1 cellular context compared by ENCODE assay signal in the genomic region with DNA sequence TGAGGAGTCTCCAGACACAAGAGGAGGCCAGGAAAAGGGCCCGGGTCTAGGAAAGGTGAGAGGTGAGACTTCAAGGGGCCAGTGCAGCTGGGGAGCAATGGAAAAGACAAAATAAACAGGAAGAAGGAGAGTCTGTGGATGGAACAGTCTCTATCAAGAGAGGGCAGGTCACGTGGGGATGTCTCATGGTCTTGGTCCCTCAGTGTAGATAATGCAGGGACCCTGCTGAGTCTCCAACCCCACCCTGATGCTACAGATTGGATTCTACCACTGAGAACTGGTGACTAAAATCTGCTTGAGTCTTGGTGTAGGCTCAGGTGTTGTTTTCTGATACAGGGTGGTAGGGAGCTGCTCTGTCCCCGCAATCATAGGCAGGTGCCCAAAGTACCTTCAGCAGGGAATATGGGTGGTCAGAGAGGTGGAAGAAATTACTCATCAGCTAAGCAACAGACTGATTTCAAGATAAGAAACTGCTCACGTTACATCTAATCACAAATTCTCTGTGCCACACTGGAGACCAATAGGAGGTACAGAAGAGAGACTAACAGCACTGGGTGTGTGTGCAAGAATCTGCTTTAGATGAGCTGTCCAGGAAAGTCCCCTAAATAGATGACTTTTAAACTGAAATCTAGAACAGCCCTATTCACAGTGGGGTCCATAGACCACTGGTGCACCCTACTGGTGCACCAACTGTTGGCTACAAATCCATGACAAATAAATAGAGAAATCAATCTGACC.
TF ChIP-seq lines count a peak whose summit lies in the region.

No MANE protein-coding gene starts in this region.

TF ChIP-seq in K562, 482 proteins besides CTCF, POLR2A, EP300 and RAD21 (continued from another document and continues in another):
- TF ChIP-seq RBM14 (IDR thresholded peaks at IDR 0.05; ENCODE audit: borderline replicate concordance, insufficient read depth, low read depth, low read length) (no peak), TAL1 (IDR thresholded peaks at IDR 0.05) (no peak), TRIM28 (IDR thresholded peaks at IDR 0.05) (no peak), ZNF239 (CRISPR knock-in tag; IDR thresholded peaks at IDR 0.05) (no peak), TBL1XR1 (IDR thresholded peaks at IDR 0.05; ENCODE audit: low read length in 2 of 2) (no peak), KAT2B (IDR thresholded peaks at IDR 0.05; ENCODE audit: low read depth, low read length) (no peak), NCOA4 (IDR thresholded peaks at IDR 0.05; ENCODE audit: partially characterized antibody) (no peak), ELF1 (tag; IDR thresholded peaks at IDR 0.05) (no peak), L3MBTL2 (IDR thresholded peaks at IDR 0.05) (no peak), BHLHE40 (IDR thresholded peaks at IDR 0.05; ENCODE audit: low read length) (peak; percentile 73), POLR3A (IDR thresholded peaks at IDR 0.05; ENCODE audit: borderline replicate concordance, extremely low read depth, insufficient read depth, insufficient read length) (no peak), TEAD1 (CRISPR knock-in tag; IDR thresholded peaks at IDR 0.05) (no peak), CAMTA2 (CRISPR knock-in tag; conservative IDR thresholded peaks at IDR 0.05) (no peak), HNRNPUL1 (IDR thresholded peaks at IDR 0.05; ENCODE audit: low read length) (no peak), ZNF699 (CRISPR knock-in tag; IDR thresholded peaks at IDR 0.05; ENCODE audit: insufficient replicate concordance) (no peak), SOX6 (IDR thresholded peaks at IDR 0.05) (peak; percentile 28; the same call in 1 of the 2 replicates), MTA2 (IDR thresholded peaks at IDR 0.05; ENCODE audit: low read depth) (peak; percentile 41; the same call in 1 of the 2 replicates), ZNF79 (CRISPR knock-in tag; IDR thresholded peaks at IDR 0.05; ENCODE audit: low read depth) (no peak), ZNF41 (CRISPR knock-in tag; conservative IDR thresholded peaks at IDR 0.05) (no peak; the same call in 1 of the 2 replicates), CCNT2 (IDR thresholded peaks at IDR 0.05; ENCODE audit: borderline replicate concordance, extremely low read depth, insufficient read length, low read depth, low read length) (peak; percentile 45), PPARD (CRISPR knock-in tag; IDR thresholded peaks at IDR 0.05) (no peak), KAT7 (CRISPR knock-in tag; IDR thresholded peaks at IDR 0.05; ENCODE audit: borderline replicate concordance) (no peak), RBM39 (optimal IDR thresholded peaks at IDR 0.05; ENCODE audit: low read depth, low read length) (no peak), CBFA2T3 (IDR thresholded peaks at IDR 0.05) (peak; percentile 60), ARHGAP35 (IDR thresholded peaks at IDR 0.05; ENCODE audit: partially characterized antibody) (no peak), GTF2A2 (tag; IDR thresholded peaks at IDR 0.05) (no peak), NR4A1 (CRISPR knock-in tag; IDR thresholded peaks at IDR 0.05) (no peak), NR4A1 (tag; IDR thresholded peaks at IDR 0.05) (no peak), MEIS2 (IDR thresholded peaks at IDR 0.05; ENCODE audit: partially characterized antibody) (no peak), SMARCA4 (IDR thresholded peaks at IDR 0.05) (no peak), TRIM24 (IDR thresholded peaks at IDR 0.05) (peak in 1 of 2 experiments; percentile 12; a peak in 2 of 4 replicates), SMC3 (conservative IDR thresholded peaks at IDR 0.05; ENCODE audit: insufficient read depth, low read depth, low read length) (no peak), MYC (IDR thresholded peaks at IDR 0.05; ENCODE audit: low read depth, low read length) (peak; percentile 13; the same call in 1 of the 2 replicates), MYC (CRISPR knock-in tag; IDR thresholded peaks at IDR 0.05; ENCODE audit: borderline replicate concordance, low read depth) (no peak), HDAC1 (IDR thresholded peaks at IDR 0.05) (no peak), PHF21A (IDR thresholded peaks at IDR 0.05; ENCODE audit: borderline replicate concordance, low read depth) (no peak), CBFA2T2 (conservative IDR thresholded peaks at IDR 0.05) (peak; percentile 56), MTA3 (IDR thresholded peaks at IDR 0.05; ENCODE audit: borderline replicate concordance) (no peak), ZNF217 (CRISPR knock-in tag; IDR thresholded peaks at IDR 0.05) (no peak), TOE1 (IDR thresholded peaks at IDR 0.05; ENCODE audit: borderline replicate concordance) (peak; percentile 71; the same call in 1 of the 2 replicates), TOE1 (CRISPR knock-in tag; IDR thresholded peaks at IDR 0.05; ENCODE audit: borderline replicate concordance, low read depth) (no peak)
- TF ChIP-seq, protein P1, sequence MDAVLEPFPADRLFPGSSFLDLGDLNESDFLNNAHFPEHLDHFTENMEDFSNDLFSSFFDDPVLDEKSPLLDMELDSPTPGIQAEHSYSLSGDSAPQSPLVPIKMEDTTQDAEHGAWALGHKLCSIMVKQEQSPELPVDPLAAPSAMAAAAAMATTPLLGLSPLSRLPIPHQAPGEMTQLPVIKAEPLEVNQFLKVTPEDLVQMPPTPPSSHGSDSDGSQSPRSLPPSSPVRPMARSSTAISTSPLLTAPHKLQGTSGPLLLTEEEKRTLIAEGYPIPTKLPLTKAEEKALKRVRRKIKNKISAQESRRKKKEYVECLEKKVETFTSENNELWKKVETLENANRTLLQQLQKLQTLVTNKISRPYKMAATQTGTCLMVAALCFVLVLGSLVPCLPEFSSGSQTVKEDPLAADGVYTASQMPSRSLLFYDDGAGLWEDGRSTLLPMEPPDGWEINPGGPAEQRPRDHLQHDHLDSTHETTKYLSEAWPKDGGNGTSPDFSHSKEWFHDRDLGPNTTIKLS (IDR thresholded peaks at IDR 0.05; ENCODE audit: borderline replicate concordance, low read depth): no peak
- TF ChIP-seq, protein P2, sequence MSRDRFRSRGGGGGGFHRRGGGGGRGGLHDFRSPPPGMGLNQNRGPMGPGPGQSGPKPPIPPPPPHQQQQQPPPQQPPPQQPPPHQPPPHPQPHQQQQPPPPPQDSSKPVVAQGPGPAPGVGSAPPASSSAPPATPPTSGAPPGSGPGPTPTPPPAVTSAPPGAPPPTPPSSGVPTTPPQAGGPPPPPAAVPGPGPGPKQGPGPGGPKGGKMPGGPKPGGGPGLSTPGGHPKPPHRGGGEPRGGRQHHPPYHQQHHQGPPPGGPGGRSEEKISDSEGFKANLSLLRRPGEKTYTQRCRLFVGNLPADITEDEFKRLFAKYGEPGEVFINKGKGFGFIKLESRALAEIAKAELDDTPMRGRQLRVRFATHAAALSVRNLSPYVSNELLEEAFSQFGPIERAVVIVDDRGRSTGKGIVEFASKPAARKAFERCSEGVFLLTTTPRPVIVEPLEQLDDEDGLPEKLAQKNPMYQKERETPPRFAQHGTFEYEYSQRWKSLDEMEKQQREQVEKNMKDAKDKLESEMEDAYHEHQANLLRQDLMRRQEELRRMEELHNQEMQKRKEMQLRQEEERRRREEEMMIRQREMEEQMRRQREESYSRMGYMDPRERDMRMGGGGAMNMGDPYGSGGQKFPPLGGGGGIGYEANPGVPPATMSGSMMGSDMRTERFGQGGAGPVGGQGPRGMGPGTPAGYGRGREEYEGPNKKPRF (IDR thresholded peaks at IDR 0.05; ENCODE audit: low read depth, low read length): no peak
- TF ChIP-seq, protein P3, sequence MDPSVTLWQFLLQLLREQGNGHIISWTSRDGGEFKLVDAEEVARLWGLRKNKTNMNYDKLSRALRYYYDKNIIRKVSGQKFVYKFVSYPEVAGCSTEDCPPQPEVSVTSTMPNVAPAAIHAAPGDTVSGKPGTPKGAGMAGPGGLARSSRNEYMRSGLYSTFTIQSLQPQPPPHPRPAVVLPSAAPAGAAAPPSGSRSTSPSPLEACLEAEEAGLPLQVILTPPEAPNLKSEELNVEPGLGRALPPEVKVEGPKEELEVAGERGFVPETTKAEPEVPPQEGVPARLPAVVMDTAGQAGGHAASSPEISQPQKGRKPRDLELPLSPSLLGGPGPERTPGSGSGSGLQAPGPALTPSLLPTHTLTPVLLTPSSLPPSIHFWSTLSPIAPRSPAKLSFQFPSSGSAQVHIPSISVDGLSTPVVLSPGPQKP (CRISPR knock-in tag; IDR thresholded peaks at IDR 0.05): no peak
- TF ChIP-seq, protein P4, sequence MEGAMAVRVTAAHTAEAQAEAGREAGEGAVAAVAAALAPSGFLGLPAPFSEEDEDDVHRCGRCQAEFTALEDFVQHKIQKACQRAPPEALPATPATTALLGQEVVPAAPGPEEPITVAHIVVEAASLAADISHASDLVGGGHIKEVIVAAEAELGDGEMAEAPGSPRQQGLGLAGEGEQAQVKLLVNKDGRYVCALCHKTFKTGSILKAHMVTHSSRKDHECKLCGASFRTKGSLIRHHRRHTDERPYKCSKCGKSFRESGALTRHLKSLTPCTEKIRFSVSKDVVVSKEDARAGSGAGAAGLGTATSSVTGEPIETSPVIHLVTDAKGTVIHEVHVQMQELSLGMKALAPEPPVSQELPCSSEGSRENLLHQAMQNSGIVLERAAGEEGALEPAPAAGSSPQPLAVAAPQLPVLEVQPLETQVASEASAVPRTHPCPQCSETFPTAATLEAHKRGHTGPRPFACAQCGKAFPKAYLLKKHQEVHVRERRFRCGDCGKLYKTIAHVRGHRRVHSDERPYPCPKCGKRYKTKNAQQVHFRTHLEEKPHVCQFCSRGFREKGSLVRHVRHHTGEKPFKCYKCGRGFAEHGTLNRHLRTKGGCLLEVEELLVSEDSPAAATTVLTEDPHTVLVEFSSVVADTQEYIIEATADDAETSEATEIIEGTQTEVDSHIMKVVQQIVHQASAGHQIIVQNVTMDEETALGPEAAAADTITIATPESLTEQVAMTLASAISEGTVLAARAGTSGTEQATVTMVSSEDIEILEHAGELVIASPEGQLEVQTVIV (CRISPR knock-in tag; IDR thresholded peaks at IDR 0.05; ENCODE audit: borderline replicate concordance): no peak
- TF ChIP-seq, protein P5, sequence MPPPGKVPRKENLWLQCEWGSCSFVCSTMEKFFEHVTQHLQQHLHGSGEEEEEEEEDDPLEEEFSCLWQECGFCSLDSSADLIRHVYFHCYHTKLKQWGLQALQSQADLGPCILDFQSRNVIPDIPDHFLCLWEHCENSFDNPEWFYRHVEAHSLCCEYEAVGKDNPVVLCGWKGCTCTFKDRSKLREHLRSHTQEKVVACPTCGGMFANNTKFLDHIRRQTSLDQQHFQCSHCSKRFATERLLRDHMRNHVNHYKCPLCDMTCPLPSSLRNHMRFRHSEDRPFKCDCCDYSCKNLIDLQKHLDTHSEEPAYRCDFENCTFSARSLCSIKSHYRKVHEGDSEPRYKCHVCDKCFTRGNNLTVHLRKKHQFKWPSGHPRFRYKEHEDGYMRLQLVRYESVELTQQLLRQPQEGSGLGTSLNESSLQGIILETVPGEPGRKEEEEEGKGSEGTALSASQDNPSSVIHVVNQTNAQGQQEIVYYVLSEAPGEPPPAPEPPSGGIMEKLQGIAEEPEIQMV (tag; conservative IDR thresholded peaks at IDR 0.05; ENCODE audit: low read depth): no peak
- TF ChIP-seq, protein P6, sequence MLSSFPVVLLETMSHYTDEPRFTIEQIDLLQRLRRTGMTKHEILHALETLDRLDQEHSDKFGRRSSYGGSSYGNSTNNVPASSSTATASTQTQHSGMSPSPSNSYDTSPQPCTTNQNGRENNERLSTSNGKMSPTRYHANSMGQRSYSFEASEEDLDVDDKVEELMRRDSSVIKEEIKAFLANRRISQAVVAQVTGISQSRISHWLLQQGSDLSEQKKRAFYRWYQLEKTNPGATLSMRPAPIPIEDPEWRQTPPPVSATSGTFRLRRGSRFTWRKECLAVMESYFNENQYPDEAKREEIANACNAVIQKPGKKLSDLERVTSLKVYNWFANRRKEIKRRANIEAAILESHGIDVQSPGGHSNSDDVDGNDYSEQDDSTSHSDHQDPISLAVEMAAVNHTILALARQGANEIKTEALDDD (IDR thresholded peaks at IDR 0.05): peak; percentile 55; the same call in 1 of the 2 replicates
- TF ChIP-seq, protein P7, sequence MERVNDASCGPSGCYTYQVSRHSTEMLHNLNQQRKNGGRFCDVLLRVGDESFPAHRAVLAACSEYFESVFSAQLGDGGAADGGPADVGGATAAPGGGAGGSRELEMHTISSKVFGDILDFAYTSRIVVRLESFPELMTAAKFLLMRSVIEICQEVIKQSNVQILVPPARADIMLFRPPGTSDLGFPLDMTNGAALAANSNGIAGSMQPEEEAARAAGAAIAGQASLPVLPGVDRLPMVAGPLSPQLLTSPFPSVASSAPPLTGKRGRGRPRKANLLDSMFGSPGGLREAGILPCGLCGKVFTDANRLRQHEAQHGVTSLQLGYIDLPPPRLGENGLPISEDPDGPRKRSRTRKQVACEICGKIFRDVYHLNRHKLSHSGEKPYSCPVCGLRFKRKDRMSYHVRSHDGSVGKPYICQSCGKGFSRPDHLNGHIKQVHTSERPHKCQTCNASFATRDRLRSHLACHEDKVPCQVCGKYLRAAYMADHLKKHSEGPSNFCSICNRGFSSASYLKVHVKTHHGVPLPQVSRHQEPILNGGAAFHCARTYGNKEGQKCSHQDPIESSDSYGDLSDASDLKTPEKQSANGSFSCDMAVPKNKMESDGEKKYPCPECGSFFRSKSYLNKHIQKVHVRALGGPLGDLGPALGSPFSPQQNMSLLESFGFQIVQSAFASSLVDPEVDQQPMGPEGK (CRISPR knock-in tag; IDR thresholded peaks at IDR 0.05; ENCODE audit: borderline replicate concordance): no peak
- TF ChIP-seq, protein P8, sequence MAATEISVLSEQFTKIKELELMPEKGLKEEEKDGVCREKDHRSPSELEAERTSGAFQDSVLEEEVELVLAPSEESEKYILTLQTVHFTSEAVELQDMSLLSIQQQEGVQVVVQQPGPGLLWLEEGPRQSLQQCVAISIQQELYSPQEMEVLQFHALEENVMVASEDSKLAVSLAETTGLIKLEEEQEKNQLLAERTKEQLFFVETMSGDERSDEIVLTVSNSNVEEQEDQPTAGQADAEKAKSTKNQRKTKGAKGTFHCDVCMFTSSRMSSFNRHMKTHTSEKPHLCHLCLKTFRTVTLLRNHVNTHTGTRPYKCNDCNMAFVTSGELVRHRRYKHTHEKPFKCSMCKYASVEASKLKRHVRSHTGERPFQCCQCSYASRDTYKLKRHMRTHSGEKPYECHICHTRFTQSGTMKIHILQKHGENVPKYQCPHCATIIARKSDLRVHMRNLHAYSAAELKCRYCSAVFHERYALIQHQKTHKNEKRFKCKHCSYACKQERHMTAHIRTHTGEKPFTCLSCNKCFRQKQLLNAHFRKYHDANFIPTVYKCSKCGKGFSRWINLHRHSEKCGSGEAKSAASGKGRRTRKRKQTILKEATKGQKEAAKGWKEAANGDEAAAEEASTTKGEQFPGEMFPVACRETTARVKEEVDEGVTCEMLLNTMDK (IDR thresholded peaks at IDR 0.05; ENCODE audit: borderline replicate concordance, insufficient read depth, low read depth, low read length, poor library complexity, severe bottlenecking): no peak
- TF ChIP-seq, protein P9, sequence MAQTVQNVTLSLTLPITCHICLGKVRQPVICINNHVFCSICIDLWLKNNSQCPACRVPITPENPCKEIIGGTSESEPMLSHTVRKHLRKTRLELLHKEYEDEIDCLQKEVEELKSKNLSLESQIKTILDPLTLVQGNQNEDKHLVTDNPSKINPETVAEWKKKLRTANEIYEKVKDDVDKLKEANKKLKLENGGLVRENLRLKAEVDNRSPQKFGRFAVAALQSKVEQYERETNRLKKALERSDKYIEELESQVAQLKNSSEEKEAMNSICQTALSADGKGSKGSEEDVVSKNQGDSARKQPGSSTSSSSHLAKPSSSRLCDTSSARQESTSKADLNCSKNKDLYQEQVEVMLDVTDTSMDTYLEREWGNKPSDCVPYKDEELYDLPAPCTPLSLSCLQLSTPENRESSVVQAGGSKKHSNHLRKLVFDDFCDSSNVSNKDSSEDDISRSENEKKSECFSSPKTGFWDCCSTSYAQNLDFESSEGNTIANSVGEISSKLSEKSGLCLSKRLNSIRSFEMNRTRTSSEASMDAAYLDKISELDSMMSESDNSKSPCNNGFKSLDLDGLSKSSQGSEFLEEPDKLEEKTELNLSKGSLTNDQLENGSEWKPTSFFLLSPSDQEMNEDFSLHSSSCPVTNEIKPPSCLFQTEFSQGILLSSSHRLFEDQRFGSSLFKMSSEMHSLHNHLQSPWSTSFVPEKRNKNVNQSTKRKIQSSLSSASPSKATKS (CRISPR knock-in tag; IDR thresholded peaks at IDR 0.05): no peak
